ENCODE assay signal across 10 cellular contexts in the genomic region with DNA sequence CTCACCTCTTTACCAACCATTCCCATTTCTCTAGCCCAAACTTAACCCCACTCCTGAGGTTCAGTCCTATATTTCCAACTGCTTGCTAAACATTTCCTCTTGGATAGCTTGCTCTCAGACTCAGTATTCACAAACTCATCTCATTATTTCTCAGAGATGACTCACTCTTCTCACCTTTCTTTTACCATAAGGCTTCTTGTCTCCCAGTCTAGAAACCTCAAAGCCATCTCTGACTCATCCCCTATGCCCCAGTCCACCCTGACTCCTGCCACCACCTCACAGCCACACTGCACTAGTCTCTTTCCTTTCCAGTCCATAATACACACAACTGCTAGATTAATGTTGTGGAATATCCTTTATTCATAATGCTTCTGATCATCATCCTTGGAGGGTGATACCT. TPM values are rescaled to one million over a fixed set of nuclear protein-coding genes. Genes with fewer than 3 reads are reported as not detected.
DNase-seq lines count a peak whose midpoint lies in the region; ATAC-seq and TF ChIP-seq lines count a peak whose summit lies in the region.
"Had no signal": no experiment of that assay in that cellular context is flagged by ENCODE, and none has a peak within 500 bp of the region (broad histone marks: within the 10 kb centered on the region; RNA-seq: fewer than 3 reads in every experiment).

No MANE protein-coding gene starts in this region.

- H3K27ac ChIP-seq in mammary epithelial cell (ENCODE audit: insufficient read depth, low read depth, low read length) (no peak overlapping the region), transverse colon (no peak overlapping the region), ascending aorta (no peak overlapping the region)
- H3K27ac ChIP-seq: colonic mucosa had no signal

- in situ Hi-C loops in mammary epithelial cell (cut with MboI; ENCODE audit: low sequenced_read_pairs in 2 of 2) (no loop called here), transverse colon (cut with MboI; ENCODE audit: low pct_ligation_motif_present in 1 of 4, low pct_unique_long_range_greater_than_20kb in 1 of 4, low sequenced_read_pairs in 3 of 4) (no loop called here)

- dilution Hi-C loops in mammary epithelial cell (cut with HindIII; ENCODE audit: low sequenced_read_pairs): no loop called here

- TF ChIP-seq EP300 in transverse colon (IDR thresholded peaks at IDR 0.05; ENCODE audit: low read depth): no peak

- peak; percentile 55 for DNase-seq in ELR (ENCODE audit: low read depth)
- DNase-seq in mammary epithelial cell: peak; percentile 73
- no peak for DNase-seq in transverse colon
- DNase-seq in dermis blood vessel endothelial cell: no peak
- no peak for DNase-seq in ascending aorta (ENCODE audit: low spot score in 2 of 2)
- no peak for DNase-seq in NCI-H526 treated with DMSO at 0.1 percent for 48 hours (lab: John Stamatoyannopoulos, UW)
- DNase-seq: colonic mucosa, Kasumi-1 had no signal

- ATAC-seq in GM21526 (IDR thresholded peaks at IDR 0.05; ENCODE audit: low FRiP score, unreplicated experiment) (peak; percentile 74), HG03460 (IDR thresholded peaks at IDR 0.05; ENCODE audit: unreplicated experiment) (peak; percentile 84)

- H3K9me3 ChIP-seq in mammary epithelial cell (replicated peaks; ENCODE audit: insufficient read depth, low read length) (no peaks in the 10 kb centered on the region), transverse colon (no peaks in the 10 kb centered on the region), ascending aorta (no peaks in the 10 kb centered on the region)
- H3K9me3 ChIP-seq: colonic mucosa had no signal

- no peak for TF ChIP-seq CTCF in mammary epithelial cell (conservative IDR thresholded peaks at IDR 0.05 in 1 of 2, IDR thresholded peaks at IDR 0.05 in 1 of 2; ENCODE audit: extremely low read depth in 1 of 2, insufficient read depth in 1 of 2, low read depth in 1 of 2, low read length in 2 of 2)
- no peak for TF ChIP-seq CTCF in transverse colon (IDR thresholded peaks at IDR 0.05)
- TF ChIP-seq CTCF in ascending aorta (IDR thresholded peaks at IDR 0.05): no peak

- BruUV-seq in mammary epithelial cell (replicated peaks; lab: Mats Ljungman, UMichigan): no TSS peak

- H3K27me3 ChIP-seq in mammary epithelial cell (ENCODE audit: insufficient read depth, low read length) (peaks cover 14% of the 10 kb centered on the region), transverse colon (peaks cover 6% of the 10 kb centered on the region), ascending aorta (no peaks in the 10 kb centered on the region)

- no peaks in the 10 kb centered on the region for H4K20me1 ChIP-seq in mammary epithelial cell (ENCODE audit: insufficient read depth, low read length)

- H3K4me1 ChIP-seq in mammary epithelial cell (ENCODE audit: insufficient read depth, low read length) (peaks cover 6% of the 10 kb centered on the region), transverse colon (no peaks in the 10 kb centered on the region), ascending aorta (no peaks in the 10 kb centered on the region)
- H3K4me1 ChIP-seq: colonic mucosa had no signal

- no peaks in the 10 kb centered on the region for H3K79me2 ChIP-seq in mammary epithelial cell (ENCODE audit: insufficient read depth, low read length)

- H3K4me3 ChIP-seq in mammary epithelial cell (replicated peaks in 1 of 3; ENCODE audit: insufficient read depth in 1 of 3, low read depth in 2 of 3, low read length in 3 of 3) (no peak overlapping the region), transverse colon (no peak overlapping the region), ascending aorta (no peak overlapping the region)
- H3K4me3 ChIP-seq: colonic mucosa had no signal

- no peak overlapping the region for H2AFZ ChIP-seq in mammary epithelial cell (ENCODE audit: low read depth, low read length)

- CTCF ChIA-PET in mammary epithelial cell (lab: Charles Lee; ENCODE audit: low non-redundant PET): no interaction called here

- no peaks in the 10 kb centered on the region for H3K36me3 ChIP-seq in mammary epithelial cell (ENCODE audit: insufficient read depth, low read length)
- H3K36me3 ChIP-seq in transverse colon: no peaks in the 10 kb centered on the region
- no peaks in the 10 kb centered on the region for H3K36me3 ChIP-seq in ascending aorta
- H3K36me3 ChIP-seq: colonic mucosa had no signal

- intact Hi-C loops in mammary epithelial cell (cut with micrococcal nuclease) (no loop called here), transverse colon (cut with DNase I; ENCODE audit: low total_unique reads) (no loop called here), ascending aorta (cut with DNase I) (no loop called here)

- no peak overlapping the region for H3K9ac ChIP-seq in mammary epithelial cell (ENCODE audit: insufficient read depth, low read length)

- H3K4me2 ChIP-seq in mammary epithelial cell (ENCODE audit: insufficient read depth, low read depth, low read length): no peak overlapping the region

- no peak for TF ChIP-seq POLR2A in transverse colon (IDR thresholded peaks at IDR 0.05)

RNA-seq across cellular contexts. Expression of gene FRMPD3, which starts 4.8 kb away (rescaled TPM):
- total RNA-seq in mammary epithelial cell (under 1 TPM in 1 of 2 donors, not detected in 1; under 0.01 TPM), transverse colon (under 1 TPM in 3 of 4 donors, not detected in 1; under 0.01 to 0.75 (median 0.16) TPM), dermis blood vessel endothelial cell (not detected in 2 replicates), ascending aorta (0.64 TPM)
- polyA plus RNA-seq in mammary epithelial cell: 0.01 TPM
- not detected for polyA minus RNA-seq in mammary epithelial cell

Comparison
In these comparisons a context has a peak if more than half of its experiments do, and no peak if none do; other contexts are left out.
1. DNase-seq: peak in ELR (single experiment) and mammary epithelial cell (single experiment); none in transverse colon (single experiment), dermis blood vessel endothelial cell (single experiment), ascending aorta (0 of 2) and NCI-H526 treated with DMSO at 0.1 percent for 48 hours (single experiment).